Comparison of ENCODE assay signal across 1 cellular context in the genomic region with DNA sequence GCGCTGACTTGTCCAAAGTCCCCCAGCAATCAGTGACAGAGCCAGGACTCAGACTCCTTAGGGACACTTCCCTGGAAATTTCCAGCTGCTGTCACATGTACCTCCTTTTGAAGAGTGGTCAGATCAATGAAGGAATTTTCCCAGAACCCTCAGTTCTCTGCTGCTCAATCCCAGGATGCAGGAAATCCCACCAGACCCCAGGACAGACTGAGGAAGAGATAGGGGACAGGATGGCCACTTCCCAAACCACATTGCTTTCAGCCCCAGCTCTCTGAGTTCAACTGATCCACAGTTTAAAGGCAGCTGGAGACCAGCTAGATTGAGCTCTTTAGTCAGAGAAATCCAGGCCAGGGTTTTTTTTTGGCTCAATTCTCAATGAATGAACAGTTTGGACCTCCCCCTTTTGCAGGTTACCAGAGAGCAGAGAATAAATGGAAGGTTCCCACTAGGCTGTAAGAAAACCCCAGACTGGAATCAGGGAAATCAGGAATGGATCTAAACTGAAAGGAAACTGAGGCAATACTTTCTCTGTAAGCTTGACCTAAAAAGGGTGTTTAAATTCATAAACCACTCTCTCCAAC.
TF ChIP-seq lines count a peak whose summit lies in the region.

No MANE protein-coding gene starts in this region.

TF ChIP-seq in endothelial cell of umbilical vein, 7 proteins besides CTCF, POLR2A, EP300 and RAD21:
- TF ChIP-seq FOS (IDR thresholded peaks at IDR 0.05; ENCODE audit: borderline replicate concordance, insufficient read depth, low read length) = no peak
- TF ChIP-seq, protein P1, sequence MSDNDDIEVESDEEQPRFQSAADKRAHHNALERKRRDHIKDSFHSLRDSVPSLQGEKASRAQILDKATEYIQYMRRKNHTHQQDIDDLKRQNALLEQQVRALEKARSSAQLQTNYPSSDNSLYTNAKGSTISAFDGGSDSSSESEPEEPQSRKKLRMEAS (IDR thresholded peaks at IDR 0.05; ENCODE audit: insufficient read depth, insufficient read length) = no peak
- no peak for TF ChIP-seq MYC (IDR thresholded peaks at IDR 0.05; ENCODE audit: low read depth, low read length)
- TF ChIP-seq GATA2 (IDR thresholded peaks at IDR 0.05; ENCODE audit: insufficient read depth, insufficient read length, low read depth, low read length) = no peak
- no peak for TF ChIP-seq JUN (IDR thresholded peaks at IDR 0.05; ENCODE audit: borderline replicate concordance, insufficient read depth, insufficient read length, low read depth)
- TF ChIP-seq POLR2AphosphoS5 (IDR thresholded peaks at IDR 0.05; ENCODE audit: insufficient read depth, low read depth, low read length) = no peak
